24 cellular contexts compared by ENCODE assay signal in the genomic region with DNA sequence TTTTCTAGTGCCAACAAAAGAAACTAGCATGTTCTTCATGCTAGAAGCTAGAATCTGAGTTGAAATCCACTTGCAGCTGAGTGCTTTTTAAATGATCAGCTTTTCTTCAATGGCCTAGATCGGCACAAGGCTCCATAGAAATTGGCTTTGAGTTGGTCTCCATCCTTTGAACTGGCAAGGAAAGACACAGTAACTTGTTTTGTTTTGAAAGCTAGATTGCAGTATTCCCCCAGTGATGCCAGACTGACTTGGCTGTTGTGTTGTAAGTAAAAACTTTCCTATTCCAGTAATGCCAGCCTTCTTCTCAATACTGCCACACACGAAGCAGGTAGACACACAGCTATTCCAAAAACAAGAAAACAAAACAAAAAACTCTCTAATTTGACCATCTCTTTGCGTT.
A peak's percentile ranks its signal among the peaks of the same experiment; 100 is the strongest.
DNase-seq lines count a peak whose midpoint lies in the region; ATAC-seq, FAIRE-seq and TF ChIP-seq lines count a peak whose summit lies in the region.
"Had no signal": no experiment of that assay in that cellular context is flagged by ENCODE, and none has a peak within 500 bp of the region (broad histone marks: within the 10 kb centered on the region; RNA-seq: fewer than 3 reads in every experiment).

No MANE protein-coding gene starts in this region.

- TF ChIP-seq EP300 in transverse colon (IDR thresholded peaks at IDR 0.05; ENCODE audit: low read depth) = no peak

- H3K9ac ChIP-seq in astrocyte (ENCODE audit: low read length) = no peak overlapping the region
- H3K9ac ChIP-seq: GM23248 had no signal

- DNase-seq in Ammon's horn (ENCODE audit: low spot score) (peak; percentile 25), astrocyte (ENCODE audit: low read depth) (no peak), fibroblast of peridontal ligament (ENCODE audit: extremely low read depth) (peak; percentile 52), midbrain (lab: John Stamatoyannopoulos, UW) (peak; percentile 21), transverse colon (no peak), posterior vena cava (ENCODE audit: low spot score) (no peak), NK-92 (lab: John Stamatoyannopoulos, UW; ENCODE audit: unreplicated experiment) (no peak)
- DNase-seq: 8988T; BE2C; CD4-positive, CD25-positive, alpha-beta regulatory T cell; CD8-positive, alpha-beta memory T cell; COR-L47; DMS 273 treated with DMSO at 0.1 percent for 48 hours; DMS53; DND-41; EL; GM23248; HFFc6 had no signal

- FAIRE-seq in astrocyte (lab: Jason Lieb, UNC) = peak; percentile 45
- FAIRE-seq: G401.6, GM12891, GM18507 had no signal

- H3K79me2 ChIP-seq in astrocyte (ENCODE audit: insufficient read depth, low read length) = no peaks in the 10 kb centered on the region

- H3K4me3 ChIP-seq in astrocyte (ENCODE audit: insufficient read depth, low read depth, low read length) (no peak overlapping the region), transverse colon (no peak overlapping the region)
- H3K4me3 ChIP-seq: GM23248 had no signal

- no peaks in the 10 kb centered on the region for H3K9me3 ChIP-seq in astrocyte (ENCODE audit: insufficient read depth, low read depth, low read length)
- peaks cover 5 to 11% of the 10 kb centered on the region in 2 donors for H3K9me3 ChIP-seq in transverse colon
- H3K9me3 ChIP-seq: BE2C had no signal

- H3K27me3 Mint-ChIP-seq in astrocyte (ENCODE audit: low read depth, unreplicated experiment) = no peaks in the 10 kb centered on the region
- H3K27me3 Mint-ChIP-seq: CD4-positive, CD25-positive, alpha-beta regulatory T cell; CD8-positive, alpha-beta memory T cell had no signal

- in situ Hi-C loops in transverse colon (cut with MboI; ENCODE audit: low pct_ligation_motif_present in 1 of 4, low pct_unique_long_range_greater_than_20kb in 1 of 4, low sequenced_read_pairs in 3 of 4) = no loop called here

- ATAC-seq in GM18505 (IDR thresholded peaks at IDR 0.05; ENCODE audit: unreplicated experiment) = no peak
- ATAC-seq: HCT116 had no signal

- no peaks in the 10 kb centered on the region for H4K20me1 ChIP-seq in astrocyte (ENCODE audit: insufficient read depth, low read length)

- H3K27ac ChIP-seq in astrocyte (ENCODE audit: low read depth, low read length) = no peak overlapping the region
- no peak overlapping the region for H3K27ac ChIP-seq in transverse colon
- H3K27ac ChIP-seq: HL-60 had no signal

- TF ChIP-seq CTCF in astrocyte (IDR thresholded peaks at IDR 0.05; ENCODE audit: insufficient read depth, low read depth, low read length) = no peak
- TF ChIP-seq CTCF in transverse colon (IDR thresholded peaks at IDR 0.05) = no peak

- no peak overlapping the region for H3K4me2 ChIP-seq in astrocyte (ENCODE audit: low read length)

- no peak overlapping the region for H2AFZ ChIP-seq in astrocyte (ENCODE audit: low read depth, low read length)
- H2AFZ ChIP-seq: GM23248 had no signal

- intact Hi-C loops in transverse colon (cut with DNase I; ENCODE audit: low total_unique reads) (no loop called here), posterior vena cava (cut with DNase I) (no loop called here)

- no peak overlapping the region for H3K27ac Mint-ChIP-seq in astrocyte (ENCODE audit: unreplicated experiment)
- H3K27ac Mint-ChIP-seq: CD4-positive, CD25-positive, alpha-beta regulatory T cell; CD8-positive, alpha-beta memory T cell had no signal

- H3K4me3 Mint-ChIP-seq in astrocyte (ENCODE audit: unreplicated experiment) = no peak overlapping the region
- H3K4me3 Mint-ChIP-seq: CD4-positive, CD25-positive, alpha-beta regulatory T cell; CD8-positive, alpha-beta memory T cell had no signal

- TF ChIP-seq POLR2A in transverse colon (IDR thresholded peaks at IDR 0.05) (no peak), GM18505 (IDR thresholded peaks at IDR 0.05; ENCODE audit: borderline replicate concordance, extremely low read depth, insufficient read depth, insufficient read length) (no peak)

- 78 to 86% methylated on average over 1 to 3 of the region's 3 CpGs for WGBS in transverse colon (ENCODE audit: low coverage in 1 of 2), 2 donors

- H3K4me1 Mint-ChIP-seq in astrocyte (ENCODE audit: low read depth, unreplicated experiment) = peaks cover 17% of the 10 kb centered on the region
- H3K4me1 Mint-ChIP-seq: CD4-positive, CD25-positive, alpha-beta regulatory T cell; CD8-positive, alpha-beta memory T cell had no signal

- peaks cover under 1% of the 10 kb centered on the region for H3K9me3 Mint-ChIP-seq in astrocyte (ENCODE audit: unreplicated experiment)

- no peaks in the 10 kb centered on the region for H3K36me3 Mint-ChIP-seq in astrocyte (ENCODE audit: low read depth, unreplicated experiment)
- H3K36me3 Mint-ChIP-seq: CD4-positive, CD25-positive, alpha-beta regulatory T cell had no signal

- no peaks in the 10 kb centered on the region for H3K36me3 ChIP-seq in astrocyte (ENCODE audit: insufficient read depth, low read length)
- H3K36me3 ChIP-seq in transverse colon = no peaks in the 10 kb centered on the region
- H3K36me3 ChIP-seq: BE2C had no signal

- H3K27me3 ChIP-seq in astrocyte (ENCODE audit: insufficient read depth, low read length) (no peaks in the 10 kb centered on the region), transverse colon (no peaks in the 10 kb centered on the region)
- H3K27me3 ChIP-seq: BE2C had no signal

- H3K4me1 ChIP-seq in astrocyte (ENCODE audit: insufficient read depth, low read length) = peaks cover 16% of the 10 kb centered on the region
- no peaks in the 10 kb centered on the region for H3K4me1 ChIP-seq in transverse colon
- H3K4me1 ChIP-seq: BE2C had no signal

Comparison
In these comparisons a context has a peak if more than half of its experiments do, and no peak if none do; other contexts are left out.
1. DNase-seq: peak in Ammon's horn (single experiment), fibroblast of peridontal ligament (single experiment) and midbrain (single experiment); none in astrocyte (single experiment), transverse colon (single experiment), posterior vena cava (single experiment) and NK-92 (single experiment).